1 cellular context compared by ENCODE assay signal in the genomic region with DNA sequence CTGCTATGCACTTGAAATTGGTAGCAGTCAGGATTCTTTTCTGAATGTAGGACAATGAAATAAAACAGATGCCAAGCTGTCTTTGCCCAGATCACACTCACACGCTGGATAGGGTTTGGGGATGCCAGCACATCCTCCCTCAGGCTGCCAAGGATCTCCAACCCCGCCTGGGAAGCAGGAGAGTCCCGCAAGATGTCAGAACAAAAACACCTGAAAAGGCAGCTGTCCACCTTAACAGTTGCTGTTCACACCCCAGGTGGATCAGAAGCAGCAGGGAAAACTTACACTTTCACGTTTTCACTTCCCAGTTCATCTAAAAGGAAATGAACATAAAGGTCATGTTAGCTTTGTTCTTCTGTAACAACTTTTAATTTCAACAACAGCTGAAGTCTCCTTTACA.
TF ChIP-seq lines count a peak whose summit lies in the region.

No MANE protein-coding gene starts in this region.

TF ChIP-seq in GM12878, 131 proteins besides CTCF, POLR2A, EP300 and RAD21 (continued from another document):
- TF ChIP-seq, protein P1, sequence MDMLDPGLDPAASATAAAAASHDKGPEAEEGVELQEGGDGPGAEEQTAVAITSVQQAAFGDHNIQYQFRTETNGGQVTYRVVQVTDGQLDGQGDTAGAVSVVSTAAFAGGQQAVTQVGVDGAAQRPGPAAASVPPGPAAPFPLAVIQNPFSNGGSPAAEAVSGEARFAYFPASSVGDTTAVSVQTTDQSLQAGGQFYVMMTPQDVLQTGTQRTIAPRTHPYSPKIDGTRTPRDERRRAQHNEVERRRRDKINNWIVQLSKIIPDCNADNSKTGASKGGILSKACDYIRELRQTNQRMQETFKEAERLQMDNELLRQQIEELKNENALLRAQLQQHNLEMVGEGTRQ (IDR thresholded peaks at IDR 0.05; ENCODE audit: borderline replicate concordance, low read depth, low read length) = no peak
- TF ChIP-seq SPI1 (IDR thresholded peaks at IDR 0.05; ENCODE audit: borderline replicate concordance, insufficient read depth, low read depth, low read length) (peak; percentile 30; the same call in 1 of the 2 replicates), IKZF2 (IDR thresholded peaks at IDR 0.05) (no peak), MYC (IDR thresholded peaks at IDR 0.05; ENCODE audit: insufficient read depth, insufficient read length, insufficient replicate concordance, low read length, severe bottlenecking) (no peak), BRCA1 (IDR thresholded peaks at IDR 0.05; ENCODE audit: low read depth, low read length) (no peak), GABPA (IDR thresholded peaks at IDR 0.05; ENCODE audit: low read depth) (peak; percentile 58; the same call in 1 of the 2 replicates), HDAC6 (IDR thresholded peaks at IDR 0.05; ENCODE audit: unreplicated experiment) (no peak), TCF12 (IDR thresholded peaks at IDR 0.05; ENCODE audit: low read depth, low read length) (peak; percentile 61; the same call in 1 of the 2 replicates)
- TF ChIP-seq, protein P2, sequence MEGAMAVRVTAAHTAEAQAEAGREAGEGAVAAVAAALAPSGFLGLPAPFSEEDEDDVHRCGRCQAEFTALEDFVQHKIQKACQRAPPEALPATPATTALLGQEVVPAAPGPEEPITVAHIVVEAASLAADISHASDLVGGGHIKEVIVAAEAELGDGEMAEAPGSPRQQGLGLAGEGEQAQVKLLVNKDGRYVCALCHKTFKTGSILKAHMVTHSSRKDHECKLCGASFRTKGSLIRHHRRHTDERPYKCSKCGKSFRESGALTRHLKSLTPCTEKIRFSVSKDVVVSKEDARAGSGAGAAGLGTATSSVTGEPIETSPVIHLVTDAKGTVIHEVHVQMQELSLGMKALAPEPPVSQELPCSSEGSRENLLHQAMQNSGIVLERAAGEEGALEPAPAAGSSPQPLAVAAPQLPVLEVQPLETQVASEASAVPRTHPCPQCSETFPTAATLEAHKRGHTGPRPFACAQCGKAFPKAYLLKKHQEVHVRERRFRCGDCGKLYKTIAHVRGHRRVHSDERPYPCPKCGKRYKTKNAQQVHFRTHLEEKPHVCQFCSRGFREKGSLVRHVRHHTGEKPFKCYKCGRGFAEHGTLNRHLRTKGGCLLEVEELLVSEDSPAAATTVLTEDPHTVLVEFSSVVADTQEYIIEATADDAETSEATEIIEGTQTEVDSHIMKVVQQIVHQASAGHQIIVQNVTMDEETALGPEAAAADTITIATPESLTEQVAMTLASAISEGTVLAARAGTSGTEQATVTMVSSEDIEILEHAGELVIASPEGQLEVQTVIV (IDR thresholded peaks at IDR 0.05; ENCODE audit: borderline replicate concordance, partially characterized antibody) = no peak
- TF ChIP-seq, protein P3, sequence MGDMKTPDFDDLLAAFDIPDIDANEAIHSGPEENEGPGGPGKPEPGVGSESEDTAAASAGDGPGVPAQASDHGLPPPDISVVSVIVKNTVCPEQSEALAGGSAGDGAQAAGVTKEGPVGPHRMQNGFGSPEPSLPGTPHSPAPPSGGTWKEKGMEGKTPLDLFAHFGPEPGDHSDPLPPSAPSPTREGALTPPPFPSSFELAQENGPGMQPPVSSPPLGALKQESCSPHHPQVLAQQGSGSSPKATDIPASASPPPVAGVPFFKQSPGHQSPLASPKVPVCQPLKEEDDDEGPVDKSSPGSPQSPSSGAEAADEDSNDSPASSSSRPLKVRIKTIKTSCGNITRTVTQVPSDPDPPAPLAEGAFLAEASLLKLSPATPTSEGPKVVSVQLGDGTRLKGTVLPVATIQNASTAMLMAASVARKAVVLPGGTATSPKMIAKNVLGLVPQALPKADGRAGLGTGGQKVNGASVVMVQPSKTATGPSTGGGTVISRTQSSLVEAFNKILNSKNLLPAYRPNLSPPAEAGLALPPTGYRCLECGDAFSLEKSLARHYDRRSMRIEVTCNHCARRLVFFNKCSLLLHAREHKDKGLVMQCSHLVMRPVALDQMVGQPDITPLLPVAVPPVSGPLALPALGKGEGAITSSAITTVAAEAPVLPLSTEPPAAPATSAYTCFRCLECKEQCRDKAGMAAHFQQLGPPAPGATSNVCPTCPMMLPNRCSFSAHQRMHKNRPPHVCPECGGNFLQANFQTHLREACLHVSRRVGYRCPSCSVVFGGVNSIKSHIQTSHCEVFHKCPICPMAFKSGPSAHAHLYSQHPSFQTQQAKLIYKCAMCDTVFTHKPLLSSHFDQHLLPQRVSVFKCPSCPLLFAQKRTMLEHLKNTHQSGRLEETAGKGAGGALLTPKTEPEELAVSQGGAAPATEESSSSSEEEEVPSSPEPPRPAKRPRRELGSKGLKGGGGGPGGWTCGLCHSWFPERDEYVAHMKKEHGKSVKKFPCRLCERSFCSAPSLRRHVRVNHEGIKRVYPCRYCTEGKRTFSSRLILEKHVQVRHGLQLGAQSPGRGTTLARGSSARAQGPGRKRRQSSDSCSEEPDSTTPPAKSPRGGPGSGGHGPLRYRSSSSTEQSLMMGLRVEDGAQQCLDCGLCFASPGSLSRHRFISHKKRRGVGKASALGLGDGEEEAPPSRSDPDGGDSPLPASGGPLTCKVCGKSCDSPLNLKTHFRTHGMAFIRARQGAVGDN (IDR thresholded peaks at IDR 0.05) = peak; percentile 89
- TF ChIP-seq, protein P4, sequence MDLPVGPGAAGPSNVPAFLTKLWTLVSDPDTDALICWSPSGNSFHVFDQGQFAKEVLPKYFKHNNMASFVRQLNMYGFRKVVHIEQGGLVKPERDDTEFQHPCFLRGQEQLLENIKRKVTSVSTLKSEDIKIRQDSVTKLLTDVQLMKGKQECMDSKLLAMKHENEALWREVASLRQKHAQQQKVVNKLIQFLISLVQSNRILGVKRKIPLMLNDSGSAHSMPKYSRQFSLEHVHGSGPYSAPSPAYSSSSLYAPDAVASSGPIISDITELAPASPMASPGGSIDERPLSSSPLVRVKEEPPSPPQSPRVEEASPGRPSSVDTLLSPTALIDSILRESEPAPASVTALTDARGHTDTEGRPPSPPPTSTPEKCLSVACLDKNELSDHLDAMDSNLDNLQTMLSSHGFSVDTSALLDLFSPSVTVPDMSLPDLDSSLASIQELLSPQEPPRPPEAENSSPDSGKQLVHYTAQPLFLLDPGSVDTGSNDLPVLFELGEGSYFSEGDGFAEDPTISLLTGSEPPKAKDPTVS (IDR thresholded peaks at IDR 0.05; ENCODE audit: low read depth, low read length) = no peak
